11 cellular contexts compared by ENCODE assay signal in the genomic region with DNA sequence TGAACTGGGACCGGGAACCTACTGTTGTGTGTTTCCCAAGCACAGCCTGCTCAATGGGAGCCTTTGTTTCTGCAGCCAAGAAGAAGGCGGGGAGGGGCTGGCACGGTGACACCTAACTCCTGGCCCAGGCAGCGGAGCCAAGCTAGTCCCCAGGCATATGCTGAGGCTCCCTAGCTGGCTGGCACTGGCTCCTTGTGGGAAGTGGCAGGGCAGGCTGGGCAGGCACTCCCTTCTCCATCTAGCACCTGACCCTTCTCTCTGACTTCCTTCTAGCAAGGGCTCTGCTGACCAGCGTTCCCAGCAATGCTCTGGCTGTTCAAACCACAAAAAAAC.
DNase-seq lines count a peak whose midpoint lies in the region; ATAC-seq and TF ChIP-seq lines count a peak whose summit lies in the region.
"Had no signal": no experiment of that assay in that cellular context is flagged by ENCODE, and none has a peak within 500 bp of the region (broad histone marks: within the 10 kb centered on the region; RNA-seq: fewer than 3 reads in every experiment).

No MANE protein-coding gene starts in this region.

- H3K36me3 ChIP-seq in A673 (ENCODE audit: insufficient read depth, low read length, poor library complexity, severe bottlenecking), result no peaks in the 10 kb centered on the region

- intact Hi-C loops in A673 (cut with micrococcal nuclease; ENCODE audit: unreplicated experiment), result loop anchor here (10.0 kb wide), 1 partner anchor 556 kb away; no protein-coding TSS in a partner anchor

- DNase-seq in COLO668 (lab: John Stamatoyannopoulos, UW; ENCODE audit: unreplicated experiment) (peak; percentile 43), NCI-H2171 (lab: John Stamatoyannopoulos, UW) (peak; percentile 31), epithelial cell of prostate (ENCODE audit: low read depth, low spot score) (peak; percentile 44), mucosa of gallbladder (ENCODE audit: low spot score) (peak; percentile 93), A673 (ENCODE audit: low spot score) (no peak), OCI-M1 (lab: John Stamatoyannopoulos, UW) (no peak)
- DNase-seq: CD4-positive, CD25-positive, alpha-beta regulatory T cell; glutamatergic neuron had no signal

- H3K27ac ChIP-seq in epithelial cell of prostate, result peak overlapping the region; percentile 21
- no peak overlapping the region for H3K27ac ChIP-seq in A673 (ENCODE audit: low read depth, low read length, poor library complexity, severe bottlenecking)
- H3K27ac ChIP-seq: SK-N-MC had no signal

- BruUV-seq in A673 (replicated peaks; lab: Mats Ljungman, UMichigan), result no TSS peak

- H3K4me1 ChIP-seq in A673 (ENCODE audit: insufficient read depth, low read length, poor library complexity, severe bottlenecking), result no peaks in the 10 kb centered on the region

- CTCF ChIA-PET in A673 (lab: Charles Lee), result no interaction called here

- ATAC-seq in GM21737 (IDR thresholded peaks at IDR 0.05; ENCODE audit: unreplicated experiment) (no peak), HG02852 (IDR thresholded peaks at IDR 0.05; ENCODE audit: unreplicated experiment) (no peak)

- no peak overlapping the region for H3K4me3 ChIP-seq in A673 (ENCODE audit: low read depth, low read length, poor library complexity, severe bottlenecking)
- H3K4me3 ChIP-seq: SK-N-MC had no signal

- POLR2A ChIA-PET in A673 (lab: Charles Lee; ENCODE audit: low non-redundant PET), result no interaction called here

- no peak for TF ChIP-seq CTCF in A673 (conservative IDR thresholded peaks at IDR 0.05; ENCODE audit: low read depth, low read length)

- H3K9me3 ChIP-seq in A673 (ENCODE audit: low read depth, low read length, poor library complexity, severe bottlenecking), result no peaks in the 10 kb centered on the region

- peaks cover 45% of the 10 kb centered on the region for H3K27me3 ChIP-seq in A673 (replicated peaks; ENCODE audit: insufficient read depth, low read depth, low read length, poor library complexity)

Comparison
In these comparisons a context has a peak if more than half of its experiments do, and no peak if none do; other contexts are left out.
1. DNase-seq: peak in COLO668 (single experiment), NCI-H2171 (single experiment), epithelial cell of prostate (single experiment) and mucosa of gallbladder (single experiment); none in A673 (single experiment) and OCI-M1 (single experiment).